ENCODE assay signal across 8 cellular contexts in genomic region chr1:167629681-167630567, GRCh38. TPM values are rescaled to one million over a fixed set of nuclear protein-coding genes. Genes with fewer than 3 reads are reported as not detected.
DNase-seq lines count a peak whose midpoint lies in the region; ATAC-seq and TF ChIP-seq lines count a peak whose summit lies in the region.

A gene with protein sequence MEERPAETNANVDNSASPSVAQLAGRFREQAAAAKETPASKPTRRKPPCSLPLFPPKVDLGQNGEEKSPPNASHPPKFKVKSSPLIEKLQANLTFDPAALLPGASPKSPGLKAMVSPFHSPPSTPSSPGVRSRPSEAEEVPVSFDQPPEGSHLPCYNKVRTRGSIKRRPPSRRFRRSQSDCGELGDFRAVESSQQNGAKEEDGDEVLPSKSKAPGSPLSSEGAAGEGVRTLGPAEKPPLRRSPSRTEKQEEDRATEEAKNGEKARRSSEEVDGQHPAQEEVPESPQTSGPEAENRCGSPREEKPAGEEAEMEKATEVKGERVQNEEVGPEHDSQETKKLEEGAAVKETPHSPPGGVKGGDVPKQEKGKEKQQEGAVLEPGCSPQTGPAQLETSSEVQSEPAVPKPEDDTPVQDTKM (plus strand): TSS chr1:167630232. CDS start chr1:167630424, 192 bp downstream.

- no peak within 1 kb of the TSS for H3K27ac ChIP-seq in PC-3 (ENCODE audit: low read length)

- ATAC-seq in PC-3, result 0 out of 2 replicates have a peak, but pooled peaks have one; percentile 11
- peak; percentile 84 for ATAC-seq in left ventricle myocardium superior
- peak; percentile 69 for ATAC-seq in sciatic nerve

- DNase-seq in NCI-H748 (lab: John Stamatoyannopoulos, UW; ENCODE audit: unreplicated experiment) (peak; percentile 16), NCI-H748 treated with DMSO at 0.1 percent for 48 hours (lab: John Stamatoyannopoulos, UW) (no peak), PC-3 (no peak), left ventricle myocardium superior (peak; percentile 80), sciatic nerve (ENCODE audit: low spot score) (no peak), H4 (ENCODE audit: low spot score) (no peak), SHP77 (lab: John Stamatoyannopoulos, UW) (no peak)
- peak; percentile 69 for DNase-seq in activated naive CD4-positive, alpha-beta T cell treated with anti-CD3 and anti-CD28 coated beads, Interleukin-2, amount 50 U/mL, for 16 hours

- H4K20me1 ChIP-seq in PC-3 (ENCODE audit: low read length), result no peaks in the 10 kb centered on the region

- peak within 1 kb of the TSS; percentile 62 for H2AFZ ChIP-seq in PC-3 (ENCODE audit: low read length)

- intact Hi-C loops in PC-3 (cut with micrococcal nuclease) (no loop called here), left ventricle myocardium superior (cut with micrococcal nuclease) (no loop called here), sciatic nerve (cut with DNase I) (no loop called here)

- H3K36me3 ChIP-seq in PC-3 (ENCODE audit: low read depth, low read length), result no peaks in the 10 kb centered on the region

- H3K79me2 ChIP-seq in PC-3 (ENCODE audit: low read length), result no peaks in the 10 kb centered on the region

- CTCF ChIA-PET in PC-3 (lab: Charles Lee), result no interaction called here

- H3K4me2 ChIP-seq in PC-3 (ENCODE audit: low read length), result peak within 1 kb of the TSS; percentile 76

- peak within 1 kb of the TSS; percentile 50 for H3K4me3 ChIP-seq in PC-3 (ENCODE audit: low read length)

- peaks cover 18% of the 10 kb centered on the region; the same call in 1 of the 2 replicates for H3K4me1 ChIP-seq in PC-3 (ENCODE audit: insufficient read depth, low read length)

- BruUV-seq in PC-3 (replicated peaks; lab: Mats Ljungman, UMichigan), result no TSS peak

- H3F3A ChIP-seq in PC-3 (ENCODE audit: low read length, unreplicated experiment), result no peaks in the 10 kb centered on the region

- POLR2A ChIA-PET in PC-3 (lab: Charles Lee; ENCODE audit: unreplicated experiment), result no interaction called here

- TF ChIP-seq CTCF in PC-3 (conservative IDR thresholded peaks at IDR 0.05; ENCODE audit: low read depth, low read length), result no peak

- H3K9me3 ChIP-seq in PC-3 (ENCODE audit: low read length), result no peaks in the 10 kb centered on the region

- peaks cover 55% of the 10 kb centered on the region for H3K27me3 ChIP-seq in PC-3 (ENCODE audit: low read length)

- no peaks in the 10 kb centered on the region for H3K9me2 ChIP-seq in PC-3 (replicated peaks; ENCODE audit: low read length)

- H3K9ac ChIP-seq in PC-3 (ENCODE audit: low read length), result no peak within 1 kb of the TSS

RNA-seq across cellular contexts. Expression of the gene that starts here (rescaled TPM):
- not detected in 2 replicates for total RNA-seq in PC-3 (2014; rRNA removed)
- 45.3 TPM for total RNA-seq in left ventricle myocardium superior
- total RNA-seq in sciatic nerve, result 12.2 TPM
- total RNA-seq in H4 (2014; rRNA removed; shearing (Covaris generic)), result not detected in 2 replicates

Comparison
In these comparisons a context has a peak if more than half of its experiments do, and no peak if none do; other contexts are left out.
1. RNA of the gene that starts here (total RNA-seq): 45.3 TPM in left ventricle myocardium superior (single experiment) and 12.2 TPM in sciatic nerve (single experiment); not detected in PC-3 and not detected in H4; every median in the first group is over 10 times any median in the second.
2. DNase-seq: peak in NCI-H748 (single experiment), activated naive CD4-positive, alpha-beta T cell treated with anti-CD3 and anti-CD28 coated beads, Interleukin-2, amount 50 U/mL, for 16 hours (single experiment) and left ventricle myocardium superior (single experiment); none in NCI-H748 treated with DMSO at 0.1 percent for 48 hours (single experiment), PC-3 (single experiment), sciatic nerve (single experiment), H4 (single experiment) and SHP77 (0 of 2).
3. Peak in ATAC-seq, H3K4me3 ChIP-seq and H3K4me2 ChIP-seq in PC-3; RNA of the gene not detected or under 1 TPM.
4. ATAC-seq: peak in every context shown above with its lines; median percentile 84 in left ventricle myocardium superior; 69 in sciatic nerve; 11 in PC-3.